In genomic region chr18:23627964-23628363, GRCh38 we compare ENCODE assay signal across 22 cellular contexts. TPM values are rescaled to one million over a fixed set of nuclear protein-coding genes. Genes with fewer than 3 reads are reported as not detected.
"Had no signal": no experiment of that assay in that cellular context is flagged by ENCODE, and none has a peak within 500 bp of the region (broad histone marks: within the 10 kb centered on the region; RNA-seq: fewer than 3 reads in every experiment).

No MANE protein-coding gene starts in this region.

- H3K36me3 ChIP-seq: adrenal gland, neutrophil, pancreas, sigmoid colon, suprapubic skin, transverse colon, vagina had no signal

- H3K27ac Mint-ChIP-seq: activated CD4-positive, alpha-beta T cell treated with anti-CD3 and anti-CD28 coated beads, Interleukin-2, amount 10 ng/mL, durations not matched to agents 24 days and 14 days; activated CD8-positive, alpha-beta T cell treated with anti-CD3 and anti-CD28 coated beads, Interleukin-2, amount 10 ng/mL, durations not matched to agents 7 days and 5 days; activated naive CD4-positive, alpha-beta T cell treated with anti-CD3 and anti-CD28 coated beads, Interleukin-2, amount 50 U/mL, for 24 hours; natural killer cell treated with Interleukin-12 subunit alpha and Interleukin-12 subunit beta and Interleukin-15 and Interleukin-18, amount 100 ng/mL, for 72 hours had no signal

- H3K36me3 Mint-ChIP-seq: activated naive CD4-positive, alpha-beta T cell treated with anti-CD3 and anti-CD28 coated beads, Interleukin-2, amount 50 U/mL, for 24 hours; natural killer cell treated with Interleukin-12 subunit alpha and Interleukin-12 subunit beta and Interleukin-15 and Interleukin-18, amount 100 ng/mL, for 72 hours had no signal

- H3K9me3 ChIP-seq: adrenal gland, esophagus muscularis mucosa, gastroesophageal sphincter, heart left ventricle, neutrophil, pancreas, sigmoid colon, suprapubic skin, transverse colon, vagina had no signal

- ATAC-seq: activated CD8-positive, alpha-beta T cell treated with anti-CD3 and anti-CD28 coated beads, Interleukin-2, amount 10 ng/mL, durations not matched to agents 7 days and 5 days; activated T-cell treated with anti-CD3 and anti-CD28 coated beads, Interleukin-2, amount 50 U/mL, for 4 hours; gastroesophageal sphincter; heart left ventricle; left ventricle myocardium superior; natural killer cell treated with Interleukin-12 subunit alpha and Interleukin-12 subunit beta and Interleukin-15 and Interleukin-18, amount 100 ng/mL, for 72 hours had no signal

- H3K27me3 Mint-ChIP-seq: activated naive CD4-positive, alpha-beta T cell treated with anti-CD3 and anti-CD28 coated beads, Interleukin-2, amount 50 U/mL, for 24 hours had no signal

- H3K4me3 ChIP-seq: adrenal gland, esophagus muscularis mucosa, gastroesophageal sphincter, heart left ventricle, pancreas, sigmoid colon, suprapubic skin, transverse colon, vagina had no signal

- H3K27ac ChIP-seq: adrenal gland, esophagus muscularis mucosa, gastroesophageal sphincter, heart left ventricle, neutrophil, sigmoid colon, suprapubic skin, vagina had no signal

- H3K4me1 ChIP-seq: adrenal gland, gastroesophageal sphincter, sigmoid colon had no signal

- DNase-seq: activated CD4-positive, alpha-beta T cell treated with anti-CD3 and anti-CD28 coated beads, Interleukin-2, amount 10 ng/mL, durations not matched to agents 24 days and 14 days; activated CD8-positive, alpha-beta memory T cell treated with anti-CD3 and anti-CD28 coated beads, Interleukin-2, amount 50 U/mL, for 4 hours; activated CD8-positive, alpha-beta T cell treated with anti-CD3 and anti-CD28 coated beads, Interleukin-2, amount 10 ng/mL, durations not matched to agents 7 days and 5 days; activated effector memory CD4-positive, alpha-beta T cell treated with Interleukin-2 at 50 U/mL for 16 hours; activated T-cell treated with anti-CD3 and anti-CD28 coated beads, Interleukin-2, amount 50 U/mL, for 4 hours; adrenal gland; effector CD4-positive, alpha-beta T cell; heart left ventricle; left ventricle myocardium superior; sigmoid colon; stimulated activated CD4-positive, alpha-beta T cell treated with anti-CD3 and anti-CD28 coated beads, Interleukin-12 subunit alpha, Interleukin-12 subunit beta, amount 100 ng/mL, for 4 hours; stimulated activated CD4-positive, alpha-beta T cell treated with anti-CD3 and anti-CD28 coated beads, Interleukin-1b, Interleukin-23, amount 100 ng/mL, for 48 hours; stimulated activated naive CD4-positive, alpha-beta T cell treated with Interleukin-2 at 50 U/mL for 16 hours had no signal

- H3K27me3 ChIP-seq: adrenal gland, esophagus muscularis mucosa, gastroesophageal sphincter, heart left ventricle, pancreas, sigmoid colon, suprapubic skin, transverse colon, vagina had no signal

- H3K9me3 Mint-ChIP-seq: activated CD4-positive, alpha-beta T cell treated with anti-CD3 and anti-CD28 coated beads, Interleukin-2, amount 10 ng/mL, durations not matched to agents 24 days and 14 days; activated naive CD4-positive, alpha-beta T cell treated with anti-CD3 and anti-CD28 coated beads, Interleukin-2, amount 50 U/mL, for 24 hours; activated T-cell treated with anti-CD3 and anti-CD28 coated beads, Interleukin-2, amount 50 U/mL, for 4 hours; natural killer cell treated with Interleukin-12 subunit alpha and Interleukin-12 subunit beta and Interleukin-15 and Interleukin-18, amount 100 ng/mL, for 72 hours had no signal

- H3K4me3 Mint-ChIP-seq: activated CD4-positive, alpha-beta T cell treated with anti-CD3 and anti-CD28 coated beads, Interleukin-2, amount 10 ng/mL, durations not matched to agents 24 days and 14 days; activated CD8-positive, alpha-beta T cell treated with anti-CD3 and anti-CD28 coated beads, Interleukin-2, amount 10 ng/mL, durations not matched to agents 7 days and 5 days; activated naive CD4-positive, alpha-beta T cell treated with anti-CD3 and anti-CD28 coated beads, Interleukin-2, amount 50 U/mL, for 24 hours; activated T-cell treated with anti-CD3 and anti-CD28 coated beads, Interleukin-2, amount 50 U/mL, for 4 hours; natural killer cell treated with Interleukin-12 subunit alpha and Interleukin-12 subunit beta and Interleukin-15 and Interleukin-18, amount 100 ng/mL, for 72 hours had no signal

- FAIRE-seq: pancreas had no signal

RNA-seq across cellular contexts. Expression of gene ANKRD29, which starts 34.7 kb away (rescaled TPM):
- total RNA-seq: activated CD4-positive, alpha-beta T cell treated with anti-CD3 and anti-CD28 coated beads, Interleukin-2, amount 10 ng/mL, durations not matched to agents 24 days and 14 days; activated CD8-positive, alpha-beta T cell treated with anti-CD3 and anti-CD28 coated beads, Interleukin-2, amount 10 ng/mL, durations not matched to agents 7 days and 5 days; activated T-cell treated with anti-CD3 and anti-CD28 coated beads, Interleukin-2, amount 50 U/mL, for 4 hours; natural killer cell treated with Interleukin-12 subunit alpha and Interleukin-12 subunit beta and Interleukin-15 and Interleukin-18, amount 100 ng/mL, for 72 hours had no signal
